8 cellular contexts compared by ENCODE assay signal in genomic region chr2:135052042-135052876, GRCh38. TPM values are rescaled to one million over a fixed set of nuclear protein-coding genes. Genes with fewer than 3 reads are reported as not detected.
DNase-seq lines count a peak whose midpoint lies in the region; ATAC-seq, FAIRE-seq and TF ChIP-seq lines count a peak whose summit lies in the region.

RAB3GAP1 (plus strand) TSS chr2:135052292; CDS start chr2:135052308, 16 bp downstream.

- peaks cover 20% of the 10 kb centered on the region for H3K4me1 ChIP-seq in astrocyte (ENCODE audit: insufficient read depth, low read length)
- peaks cover 22% of the 10 kb centered on the region for H3K4me1 ChIP-seq in hepatocyte (ENCODE audit: insufficient read depth)
- H3K4me1 ChIP-seq in aorta (ENCODE audit: control insufficient read depth in 1 of 2, insufficient read depth in 2 of 2, low read length in 2 of 2) = peaks cover 0 to 3% of the 10 kb centered on the region in 2 donors

- peak; percentile 33 for DNase-seq in NCI-H2029 treated with DMSO at 0.1 percent for 48 hours (lab: John Stamatoyannopoulos, UW)
- DNase-seq in T-helper 22 cell (ENCODE audit: low read depth) = peak; percentile 92
- DNase-seq in astrocyte (ENCODE audit: low read depth) = peak; percentile 80
- peak; percentile 94 for DNase-seq in hepatocyte (ENCODE audit: low spot score)
- peak; percentile 76 for DNase-seq in renal cortical epithelial cell (ENCODE audit: low read depth)
- peak; percentile 89 to 92 for DNase-seq in aorta

- peak; percentile 92 for TF ChIP-seq POLR2A in GM18505 (IDR thresholded peaks at IDR 0.05; ENCODE audit: borderline replicate concordance, extremely low read depth, insufficient read depth, insufficient read length)

- no peak for FAIRE-seq in astrocyte (lab: Jason Lieb, UNC)

- 1% methylated on average over 43 of the region's 45 CpGs for WGBS in hepatocyte (ENCODE audit: low lambda C conversion rate, missing lambda C conversion rate)
- WGBS in aorta, 2 donors = 0% methylated on average over 45 of the region's 45 CpGs

- H3K36me3 Mint-ChIP-seq in astrocyte (ENCODE audit: low read depth, unreplicated experiment) = peaks cover 1% of the 10 kb centered on the region

- peaks cover 48% of the 10 kb centered on the region for H3K79me2 ChIP-seq in astrocyte (ENCODE audit: insufficient read depth, low read length)
- peaks cover 48% of the 10 kb centered on the region for H3K79me2 ChIP-seq in hepatocyte

- H3K9me3 ChIP-seq in astrocyte (ENCODE audit: insufficient read depth, low read depth, low read length) = no peaks in the 10 kb centered on the region
- no peaks in the 10 kb centered on the region for H3K9me3 ChIP-seq in hepatocyte (ENCODE audit: low read depth)
- H3K9me3 ChIP-seq in aorta (ENCODE audit: control insufficient read depth, low read length) = no peaks in the 10 kb centered on the region

- peak within 1 kb of the TSS; percentile 96 for H3K4me3 ChIP-seq in astrocyte (ENCODE audit: insufficient read depth, low read depth, low read length)
- peak within 1 kb of the TSS; percentile 77 for H3K4me3 ChIP-seq in hepatocyte
- H3K4me3 ChIP-seq in aorta (ENCODE audit: low read length in 2 of 2) = peak within 1 kb of the TSS; percentile 95 to 98

- H3K27me3 Mint-ChIP-seq in astrocyte (ENCODE audit: low read depth, unreplicated experiment) = no peaks in the 10 kb centered on the region

- H3K9me3 Mint-ChIP-seq in astrocyte (ENCODE audit: unreplicated experiment) = no peaks in the 10 kb centered on the region

- H3K27ac ChIP-seq in astrocyte (ENCODE audit: low read depth, low read length) = peak within 1 kb of the TSS; percentile 98
- H3K27ac ChIP-seq in hepatocyte = peak within 1 kb of the TSS; percentile 98
- peak within 1 kb of the TSS; percentile 73 to 99 for H3K27ac ChIP-seq in aorta (ENCODE audit: low read depth in 1 of 2, low read length in 2 of 2)

- H4K20me1 ChIP-seq in astrocyte (ENCODE audit: insufficient read depth, low read length) (peaks cover 12% of the 10 kb centered on the region), hepatocyte (ENCODE audit: insufficient read depth, poor library complexity, severe bottlenecking) (peaks cover 21% of the 10 kb centered on the region)

- peaks cover 17% of the 10 kb centered on the region for H3K4me1 Mint-ChIP-seq in astrocyte (ENCODE audit: low read depth, unreplicated experiment)

- H3K27me3 ChIP-seq in astrocyte (ENCODE audit: insufficient read depth, low read length) (peaks cover 6% of the 10 kb centered on the region), hepatocyte (no peaks in the 10 kb centered on the region), aorta (ENCODE audit: control insufficient read depth in 1 of 2, insufficient read depth in 2 of 2, low read length in 1 of 2) (no peaks in the 10 kb centered on the region)

- peak within 1 kb of the TSS; percentile 100 for H3K27ac Mint-ChIP-seq in astrocyte (ENCODE audit: unreplicated experiment)

- no peaks in the 10 kb centered on the region for H3K36me3 ChIP-seq in astrocyte (ENCODE audit: insufficient read depth, low read length)
- H3K36me3 ChIP-seq in hepatocyte (replicated peaks; ENCODE audit: insufficient read depth, low read depth) = no peaks in the 10 kb centered on the region
- no peaks in the 10 kb centered on the region for H3K36me3 ChIP-seq in aorta (ENCODE audit: control insufficient read depth in 1 of 2, insufficient read depth in 2 of 2, low read length in 1 of 2)

- peak within 1 kb of the TSS; percentile 99 for H3K4me3 Mint-ChIP-seq in astrocyte (ENCODE audit: unreplicated experiment)

- TF ChIP-seq CTCF in astrocyte (IDR thresholded peaks at IDR 0.05; ENCODE audit: insufficient read depth, low read depth, low read length) (no peak), hepatocyte (IDR thresholded peaks at IDR 0.05; ENCODE audit: poor library complexity) (no peak)

- H2AFZ ChIP-seq in astrocyte (ENCODE audit: low read depth, low read length) (peak within 1 kb of the TSS; percentile 95), hepatocyte (peak within 1 kb of the TSS; percentile 95)

- intact Hi-C loops in aorta (cut with DNase I) = loop anchor here in 1 of 2 donors (2.0 kb wide), 1 partner anchor 479 kb away; the partner anchor contains the start of genes R3HDM1 and ZRANB3

- H3K4me2 ChIP-seq in astrocyte (ENCODE audit: low read length) = peak within 1 kb of the TSS; percentile 87
- H3K4me2 ChIP-seq in hepatocyte = peak within 1 kb of the TSS; percentile 90

- peak within 1 kb of the TSS; percentile 99 for H3K9ac ChIP-seq in astrocyte (ENCODE audit: low read length)

- ATAC-seq in GM18505 (IDR thresholded peaks at IDR 0.05; ENCODE audit: unreplicated experiment) (peak; percentile 83), HG02938 (IDR thresholded peaks at IDR 0.05; ENCODE audit: unreplicated experiment) (peak; percentile 84), aorta (ENCODE audit: low FRiP score) (peak; percentile 93)

- no peaks in the 10 kb centered on the region for H3K9me2 ChIP-seq in hepatocyte (replicated peaks; ENCODE audit: insufficient read depth)

RNA-seq across cellular contexts. Expression of gene RAB3GAP1, which starts in this region (rescaled TPM):
- total RNA-seq in astrocyte (44.6 and 49.3 TPM in 2 replicates), hepatocyte (61.1 and 62.5 TPM in 2 replicates), renal cortical epithelial cell (75.2 and 95.4 TPM in 2 replicates), aorta (10 to 100 TPM; 61.2 to 86.1 TPM)
- polyA plus RNA-seq in hepatocyte (12.2 and 17.7 TPM in 2 replicates), aorta (10 to 100 TPM; 30.2 to 36.8 TPM)

Comparison
In these comparisons a context has a peak if more than half of its experiments do, and no peak if none do; other contexts are left out.
1. Peak in every context shown above with its lines: DNase-seq, ATAC-seq, H3K4me3 ChIP-seq and H3K27ac ChIP-seq.
2. DNase-seq: peak in every context shown above with its lines; median percentile 94 in hepatocyte; 92 in T-helper 22 cell; 90 in aorta; 80 in astrocyte; 76 in renal cortical epithelial cell; 33 in NCI-H2029 treated with DMSO at 0.1 percent for 48 hours.